8 cellular contexts compared by ENCODE assay signal in genomic region chr16:11076259-11077018, GRCh38.
A peak's percentile ranks its signal among the peaks of the same experiment; 100 is the strongest.
DNase-seq lines count a peak whose midpoint lies in the region; ATAC-seq and TF ChIP-seq lines count a peak whose summit lies in the region.

No MANE protein-coding gene starts in this region.

- no peak overlapping the region for H3K9ac ChIP-seq in mammary epithelial cell (ENCODE audit: insufficient read depth, low read length)

- no peak overlapping the region for H3K27ac ChIP-seq in mammary epithelial cell (ENCODE audit: insufficient read depth, low read depth, low read length)

- no peaks in the 10 kb centered on the region for H4K20me1 ChIP-seq in mammary epithelial cell (ENCODE audit: insufficient read depth, low read length)

- H3K4me1 Mint-ChIP-seq in MCF 10A (ENCODE audit: insufficient read depth, unreplicated experiment) = peaks cover 27% of the 10 kb centered on the region
- peaks cover 87% of the 10 kb centered on the region for H3K4me1 Mint-ChIP-seq in activated naive CD8-positive, alpha-beta T cell (ENCODE audit: low read depth)

- in situ Hi-C loops in mammary epithelial cell (cut with MboI; ENCODE audit: low sequenced_read_pairs in 2 of 2) = no loop called here

- H3K9me3 ChIP-seq in mammary epithelial cell (replicated peaks; ENCODE audit: insufficient read depth, low read length) = no peaks in the 10 kb centered on the region

- DNase-seq in MCF 10A (ENCODE audit: unreplicated experiment) (no peak), mammary epithelial cell (no peak), kidney glomerular epithelial cell (lab: John Stamatoyannopoulos, UW) (no peak), H4 (ENCODE audit: low spot score) (no peak), AG08395 (ENCODE audit: low spot score) (no peak)
- peak; percentile 84 to 89 for DNase-seq in stimulated activated CD8-positive, alpha-beta memory T cell treated with anti-CD3 and anti-CD28 coated beads, Interleukin-15, amount 100 ng/mL, for 48 hours (ENCODE audit: low read depth in 2 of 2)

- no peak overlapping the region for H2AFZ ChIP-seq in mammary epithelial cell (ENCODE audit: low read depth, low read length)

- intact Hi-C loops in MCF 10A (cut with micrococcal nuclease) (loop anchor here (10.0 kb wide), 1 partner anchor 82 kb away; no protein-coding TSS in a partner anchor), mammary epithelial cell (cut with micrococcal nuclease) (loop anchor here (5.0 kb wide), 1 partner anchor 56 kb away; no protein-coding TSS in a partner anchor)

- H3K36me3 Mint-ChIP-seq in MCF 10A (ENCODE audit: insufficient read depth, unreplicated experiment) = peaks cover 25% of the 10 kb centered on the region
- peaks cover 7% of the 10 kb centered on the region for H3K36me3 Mint-ChIP-seq in activated naive CD8-positive, alpha-beta T cell

- H3K27me3 Mint-ChIP-seq in MCF 10A (ENCODE audit: insufficient read depth, unreplicated experiment) = no peaks in the 10 kb centered on the region
- H3K27me3 Mint-ChIP-seq in activated naive CD8-positive, alpha-beta T cell = no peaks in the 10 kb centered on the region

- POLR2A ChIA-PET in MCF 10A (lab: Yijun Ruan, JAX) = no interaction called here

- peaks cover 8% of the 10 kb centered on the region for H3K4me1 ChIP-seq in mammary epithelial cell (ENCODE audit: insufficient read depth, low read length)

- 85% methylated on average over 13 of the region's 13 CpGs for WGBS in mammary epithelial cell (ENCODE audit: low coverage, missing lambda C conversion rate)

- H3K4me3 Mint-ChIP-seq in MCF 10A (ENCODE audit: unreplicated experiment) = no peak overlapping the region
- peak overlapping the region; percentile 63 for H3K4me3 Mint-ChIP-seq in activated naive CD8-positive, alpha-beta T cell

- CTCF ChIA-PET in MCF 10A (lab: Yijun Ruan, JAX) = interaction anchor here (0.7 to 1.4 kb wide), 3 partner anchors 10 to 243 kb away, joined by 3 to 5 read pairs (median 3); partner anchors contain the start of gene SOCS1
- CTCF ChIA-PET in mammary epithelial cell (lab: Charles Lee; ENCODE audit: low non-redundant PET) = no interaction called here

- dilution Hi-C loops in mammary epithelial cell (cut with HindIII; ENCODE audit: low sequenced_read_pairs) = no loop called here

- no peaks in the 10 kb centered on the region for H3K79me2 ChIP-seq in mammary epithelial cell (ENCODE audit: insufficient read depth, low read length)

- peak overlapping the region; percentile 95 for H3K27ac Mint-ChIP-seq in MCF 10A (ENCODE audit: low read depth, unreplicated experiment)
- H3K27ac Mint-ChIP-seq in activated naive CD8-positive, alpha-beta T cell = peak overlapping the region; percentile 83

- no peak for TF ChIP-seq CTCF in MCF 10A (IDR thresholded peaks at IDR 0.05; ENCODE audit: unreplicated experiment)
- no peak for TF ChIP-seq CTCF in mammary epithelial cell (conservative IDR thresholded peaks at IDR 0.05 in 1 of 2, IDR thresholded peaks at IDR 0.05 in 1 of 2; ENCODE audit: extremely low read depth in 1 of 2, insufficient read depth in 1 of 2, low read depth in 1 of 2, low read length in 2 of 2)

- peaks cover under 1% of the 10 kb centered on the region for H3K36me3 ChIP-seq in mammary epithelial cell (ENCODE audit: insufficient read depth, low read length)

- no peak overlapping the region for H3K4me3 ChIP-seq in mammary epithelial cell (replicated peaks in 1 of 3; ENCODE audit: insufficient read depth in 1 of 3, low read depth in 2 of 3, low read length in 3 of 3)

- no peak overlapping the region for H3K4me2 ChIP-seq in mammary epithelial cell (ENCODE audit: insufficient read depth, low read depth, low read length)

- ATAC-seq in HG03442 (IDR thresholded peaks at IDR 0.05; ENCODE audit: unreplicated experiment) = peak; percentile 62

- BruUV-seq in MCF 10A (replicated peaks; lab: Mats Ljungman, UMichigan) (no TSS peak), mammary epithelial cell (replicated peaks; lab: Mats Ljungman, UMichigan) (no TSS peak)

- no peaks in the 10 kb centered on the region for H3K27me3 ChIP-seq in mammary epithelial cell (ENCODE audit: insufficient read depth, low read length)

- no peaks in the 10 kb centered on the region for H3K9me3 Mint-ChIP-seq in MCF 10A (ENCODE audit: unreplicated experiment)
- H3K9me3 Mint-ChIP-seq in activated naive CD8-positive, alpha-beta T cell (ENCODE audit: low read depth) = no peaks in the 10 kb centered on the region

Comparison
In these comparisons a context has a peak if more than half of its experiments do, and no peak if none do; other contexts are left out.
1. DNase-seq: peak in stimulated activated CD8-positive, alpha-beta memory T cell treated with anti-CD3 and anti-CD28 coated beads, Interleukin-15, amount 100 ng/mL, for 48 hours (2 of 2); none in MCF 10A (single experiment), mammary epithelial cell (single experiment), kidney glomerular epithelial cell (single experiment), H4 (single experiment) and AG08395 (single experiment).